Comparison of ENCODE assay signal across 1 cellular context in the genomic region with DNA sequence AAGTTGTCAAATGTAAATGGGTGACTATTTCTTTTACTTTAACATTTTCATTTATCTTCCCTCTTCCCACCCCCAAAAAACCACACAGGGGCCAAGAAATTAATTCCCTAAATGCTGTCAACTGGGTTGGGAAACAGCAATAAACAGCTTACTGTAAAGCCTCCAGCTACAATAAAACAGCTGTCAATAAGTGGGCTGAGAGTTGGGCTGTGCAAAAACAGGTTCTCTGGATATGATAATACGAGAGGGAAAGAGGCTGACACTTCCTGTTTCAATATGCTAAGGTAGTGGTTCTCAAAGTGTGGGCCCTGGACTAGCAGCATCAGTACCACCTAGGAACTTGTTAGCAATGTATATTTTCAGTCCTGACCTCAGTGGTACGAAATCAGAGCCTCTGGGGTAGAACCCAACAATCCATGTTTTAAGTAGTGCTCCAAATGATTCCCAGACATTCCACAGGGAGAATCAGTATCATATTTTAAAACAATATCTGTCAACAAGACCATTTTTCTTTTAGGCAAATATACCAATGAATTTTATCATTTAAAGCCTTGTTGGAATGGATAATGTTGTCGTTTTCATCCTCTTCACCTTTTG.
TF ChIP-seq lines count a peak whose summit lies in the region.

No MANE protein-coding gene starts in this region.

TF ChIP-seq in GM12878, 131 proteins besides CTCF, POLR2A, EP300 and RAD21 (continued from another document):
- TF ChIP-seq, protein P1, sequence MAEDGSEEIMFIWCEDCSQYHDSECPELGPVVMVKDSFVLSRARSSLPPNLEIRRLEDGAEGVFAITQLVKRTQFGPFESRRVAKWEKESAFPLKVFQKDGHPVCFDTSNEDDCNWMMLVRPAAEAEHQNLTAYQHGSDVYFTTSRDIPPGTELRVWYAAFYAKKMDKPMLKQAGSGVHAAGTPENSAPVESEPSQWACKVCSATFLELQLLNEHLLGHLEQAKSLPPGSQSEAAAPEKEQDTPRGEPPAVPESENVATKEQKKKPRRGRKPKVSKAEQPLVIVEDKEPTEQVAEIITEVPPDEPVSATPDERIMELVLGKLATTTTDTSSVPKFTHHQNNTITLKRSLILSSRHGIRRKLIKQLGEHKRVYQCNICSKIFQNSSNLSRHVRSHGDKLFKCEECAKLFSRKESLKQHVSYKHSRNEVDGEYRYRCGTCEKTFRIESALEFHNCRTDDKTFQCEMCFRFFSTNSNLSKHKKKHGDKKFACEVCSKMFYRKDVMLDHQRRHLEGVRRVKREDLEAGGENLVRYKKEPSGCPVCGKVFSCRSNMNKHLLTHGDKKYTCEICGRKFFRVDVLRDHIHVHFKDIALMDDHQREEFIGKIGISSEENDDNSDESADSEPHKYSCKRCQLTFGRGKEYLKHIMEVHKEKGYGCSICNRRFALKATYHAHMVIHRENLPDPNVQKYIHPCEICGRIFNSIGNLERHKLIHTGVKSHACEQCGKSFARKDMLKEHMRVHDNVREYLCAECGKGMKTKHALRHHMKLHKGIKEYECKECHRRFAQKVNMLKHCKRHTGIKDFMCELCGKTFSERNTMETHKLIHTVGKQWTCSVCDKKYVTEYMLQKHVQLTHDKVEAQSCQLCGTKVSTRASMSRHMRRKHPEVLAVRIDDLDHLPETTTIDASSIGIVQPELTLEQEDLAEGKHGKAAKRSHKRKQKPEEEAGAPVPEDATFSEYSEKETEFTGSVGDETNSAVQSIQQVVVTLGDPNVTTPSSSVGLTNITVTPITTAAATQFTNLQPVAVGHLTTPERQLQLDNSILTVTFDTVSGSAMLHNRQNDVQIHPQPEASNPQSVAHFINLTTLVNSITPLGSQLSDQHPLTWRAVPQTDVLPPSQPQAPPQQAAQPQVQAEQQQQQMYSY (CRISPR knock-in tag; IDR thresholded peaks at IDR 0.05), result no peak
- TF ChIP-seq RBBP5 (conservative IDR thresholded peaks at IDR 0.05) (no peak), POLR2AphosphoS5 (IDR thresholded peaks at IDR 0.05; ENCODE audit: low read length) (no peak), ZNF217 (IDR thresholded peaks at IDR 0.05) (no peak), ZNF24 (IDR thresholded peaks at IDR 0.05) (no peak), CHD1 (IDR thresholded peaks at IDR 0.05; ENCODE audit: low read depth, low read length) (no peak), KAT2A (conservative IDR thresholded peaks at IDR 0.05; ENCODE audit: control insufficient read depth, low read depth, low read length) (no peak), ATF7 (IDR thresholded peaks at IDR 0.05; ENCODE audit: low read depth) (no peak), RAD51 (IDR thresholded peaks at IDR 0.05) (no peak), TCF12 (IDR thresholded peaks at IDR 0.05; ENCODE audit: low read depth, low read length) (no peak), BCL11A (IDR thresholded peaks at IDR 0.05; ENCODE audit: low read depth, low read length) (no peak)
- TF ChIP-seq, protein P2, sequence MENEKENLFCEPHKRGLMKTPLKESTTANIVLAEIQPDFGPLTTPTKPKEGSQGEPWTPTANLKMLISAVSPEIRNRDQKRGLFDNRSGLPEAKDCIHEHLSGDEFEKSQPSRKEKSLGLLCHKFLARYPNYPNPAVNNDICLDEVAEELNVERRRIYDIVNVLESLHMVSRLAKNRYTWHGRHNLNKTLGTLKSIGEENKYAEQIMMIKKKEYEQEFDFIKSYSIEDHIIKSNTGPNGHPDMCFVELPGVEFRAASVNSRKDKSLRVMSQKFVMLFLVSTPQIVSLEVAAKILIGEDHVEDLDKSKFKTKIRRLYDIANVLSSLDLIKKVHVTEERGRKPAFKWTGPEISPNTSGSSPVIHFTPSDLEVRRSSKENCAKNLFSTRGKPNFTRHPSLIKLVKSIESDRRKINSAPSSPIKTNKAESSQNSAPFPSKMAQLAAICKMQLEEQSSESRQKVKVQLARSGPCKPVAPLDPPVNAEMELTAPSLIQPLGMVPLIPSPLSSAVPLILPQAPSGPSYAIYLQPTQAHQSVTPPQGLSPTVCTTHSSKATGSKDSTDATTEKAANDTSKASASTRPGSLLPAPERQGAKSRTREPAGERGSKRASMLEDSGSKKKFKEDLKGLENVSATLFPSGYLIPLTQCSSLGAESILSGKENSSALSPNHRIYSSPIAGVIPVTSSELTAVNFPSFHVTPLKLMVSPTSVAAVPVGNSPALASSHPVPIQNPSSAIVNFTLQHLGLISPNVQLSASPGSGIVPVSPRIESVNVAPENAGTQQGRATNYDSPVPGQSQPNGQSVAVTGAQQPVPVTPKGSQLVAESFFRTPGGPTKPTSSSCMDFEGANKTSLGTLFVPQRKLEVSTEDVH (IDR thresholded peaks at IDR 0.05; ENCODE audit: low read depth, partially characterized antibody), result no peak
